In genomic region chr9:93031629-93032431, GRCh38 we compare ENCODE assay signal across 15 cellular contexts. TPM values are rescaled to one million over a fixed set of nuclear protein-coding genes. Genes with fewer than 3 reads are reported as not detected.
A peak's percentile ranks its signal among the peaks of the same experiment; 100 is the strongest.
DNase-seq lines count a peak whose midpoint lies in the region; ATAC-seq and TF ChIP-seq lines count a peak whose summit lies in the region.
"Had no signal": no experiment of that assay in that cellular context is flagged by ENCODE, and none has a peak within 500 bp of the region (broad histone marks: within the 10 kb centered on the region; RNA-seq: fewer than 3 reads in every experiment).

No MANE protein-coding gene starts in this region.

- peaks cover 55% of the 10 kb centered on the region for H3K36me3 Mint-ChIP-seq in CD4-positive, CD25-positive, alpha-beta regulatory T cell
- H3K36me3 Mint-ChIP-seq in activated T-helper 17 cell treated with anti-CD3 and anti-CD28 coated beads, Interleukin-2, amount 50 U/mL, for 72 hours (ENCODE audit: low read depth) = peaks cover 85% of the 10 kb centered on the region

- H3K4me3 ChIP-seq in CD4-positive, CD25-positive, alpha-beta regulatory T cell (ENCODE audit: low read depth, low read length) = no peak overlapping the region
- H3K4me3 ChIP-seq in gastrocnemius medialis = no peak overlapping the region
- H3K4me3 ChIP-seq: right lobe of liver had no signal

- in situ Hi-C loops in gastrocnemius medialis (cut with MboI; ENCODE audit: low sequenced_read_pairs in 4 of 4) = no loop called here

- peak overlapping the region in 2 of 4 donors; percentile 15 to 46 for H3K4me3 Mint-ChIP-seq in CD4-positive, CD25-positive, alpha-beta regulatory T cell
- no peak overlapping the region for H3K4me3 Mint-ChIP-seq in activated T-helper 17 cell treated with anti-CD3 and anti-CD28 coated beads, Interleukin-2, amount 50 U/mL, for 72 hours

- intact Hi-C loops in gastrocnemius medialis (cut with DNase I; ENCODE audit: low total_unique reads) = no loop called here

- no peak for TF ChIP-seq POLR2A in gastrocnemius medialis (IDR thresholded peaks at IDR 0.05)

- peaks cover 72% of the 10 kb centered on the region for H3K36me3 ChIP-seq in CD4-positive, CD25-positive, alpha-beta regulatory T cell (ENCODE audit: control insufficient read depth, insufficient read depth, low read length)
- no peaks in the 10 kb centered on the region for H3K36me3 ChIP-seq in gastrocnemius medialis
- H3K36me3 ChIP-seq: right lobe of liver, WERI-Rb-1 had no signal

- H3K9me3 Mint-ChIP-seq in CD4-positive, CD25-positive, alpha-beta regulatory T cell = peaks cover 0 to 2% (median 0%) of the 10 kb centered on the region in 7 donors
- H3K9me3 Mint-ChIP-seq in activated T-helper 17 cell treated with anti-CD3 and anti-CD28 coated beads, Interleukin-2, amount 50 U/mL, for 72 hours = no peaks in the 10 kb centered on the region

- ATAC-seq in CD4-positive, CD25-positive, alpha-beta regulatory T cell (ENCODE audit: low read depth in 2 of 2) = no peak
- no peak for ATAC-seq in activated T-helper 17 cell treated with anti-CD3 and anti-CD28 coated beads, Interleukin-2, amount 50 U/mL, for 72 hours (replicated peaks)
- ATAC-seq in gastrocnemius medialis (no peak), HG03521 (IDR thresholded peaks at IDR 0.05; ENCODE audit: unreplicated experiment) (no peak), HG03354 (IDR thresholded peaks at IDR 0.05; ENCODE audit: poor library complexity, severe bottlenecking, unreplicated experiment) (no peak)

- no peaks in the 10 kb centered on the region for H3K27me3 Mint-ChIP-seq in CD4-positive, CD25-positive, alpha-beta regulatory T cell
- H3K27me3 Mint-ChIP-seq in activated T-helper 17 cell treated with anti-CD3 and anti-CD28 coated beads, Interleukin-2, amount 50 U/mL, for 72 hours = no peaks in the 10 kb centered on the region

- no peaks in the 10 kb centered on the region for H3K9me3 ChIP-seq in CD4-positive, CD25-positive, alpha-beta regulatory T cell (ENCODE audit: control insufficient read depth in 2 of 2, low read length in 2 of 2)
- no peaks in the 10 kb centered on the region for H3K9me3 ChIP-seq in gastrocnemius medialis
- H3K9me3 ChIP-seq: right lobe of liver had no signal

- peak overlapping the region; percentile 68 to 91 (median 86) for H3K27ac Mint-ChIP-seq in CD4-positive, CD25-positive, alpha-beta regulatory T cell
- peak overlapping the region; percentile 35 for H3K27ac Mint-ChIP-seq in activated T-helper 17 cell treated with anti-CD3 and anti-CD28 coated beads, Interleukin-2, amount 50 U/mL, for 72 hours

- DNase-seq in AG20443 (ENCODE audit: low spot score) = peak; percentile 48
- DNase-seq in CD4-positive, CD25-positive, alpha-beta regulatory T cell = no peak
- DNase-seq in medulla oblongata (ENCODE audit: extremely low spot score) = peak; percentile 68
- no peak for DNase-seq in gastrocnemius medialis
- DNase-seq in DMS114 treated with DMSO at 0.1 percent for 48 hours (lab: John Stamatoyannopoulos, UW; ENCODE audit: unreplicated experiment) = no peak
- DNase-seq: activated effector memory CD4-positive, alpha-beta T cell treated with anti-CD3 and anti-CD28 coated beads, Interleukin-2, amount 50 U/mL, for 16 hours; DMS 273 treated with DMSO at 0.1 percent for 48 hours; KG1; NCI-H2029 treated with DMSO at 0.1 percent for 48 hours; right lobe of liver; SHP77 treated with DMSO at 0.1 percent for 48 hours had no signal

- TF ChIP-seq CTCF in gastrocnemius medialis (IDR thresholded peaks at IDR 0.05 in 4 of 5, conservative IDR thresholded peaks at IDR 0.05 in 1 of 5) = no peak

- H3K27me3 ChIP-seq in CD4-positive, CD25-positive, alpha-beta regulatory T cell (ENCODE audit: control insufficient read depth, insufficient read depth, low read length) = no peaks in the 10 kb centered on the region
- no peaks in the 10 kb centered on the region for H3K27me3 ChIP-seq in gastrocnemius medialis
- H3K27me3 ChIP-seq: right lobe of liver had no signal

- peak overlapping the region; percentile 30 for H3K27ac ChIP-seq in CD4-positive, CD25-positive, alpha-beta regulatory T cell (ENCODE audit: insufficient read depth, low read length, poor library complexity, severe bottlenecking)
- no peak overlapping the region for H3K27ac ChIP-seq in gastrocnemius medialis
- H3K27ac ChIP-seq: right lobe of liver, WERI-Rb-1 had no signal

- H3K4me1 ChIP-seq in CD4-positive, CD25-positive, alpha-beta regulatory T cell (ENCODE audit: control insufficient read depth, insufficient read depth, low read length, poor library complexity, severe bottlenecking) = peaks cover 37% of the 10 kb centered on the region
- H3K4me1 ChIP-seq in gastrocnemius medialis = no peaks in the 10 kb centered on the region
- H3K4me1 ChIP-seq: right lobe of liver had no signal

- H3K4me1 Mint-ChIP-seq in CD4-positive, CD25-positive, alpha-beta regulatory T cell = peaks cover 6 to 83% (median 35%) of the 10 kb centered on the region in 4 donors
- H3K4me1 Mint-ChIP-seq in activated T-helper 17 cell treated with anti-CD3 and anti-CD28 coated beads, Interleukin-2, amount 50 U/mL, for 72 hours = peaks cover 31% of the 10 kb centered on the region

RNA-seq across cellular contexts. Expression of gene SUSD3, which starts 26.7 kb away (rescaled TPM):
- total RNA-seq in CD4-positive, CD25-positive, alpha-beta regulatory T cell = 68.7 TPM
- polyA plus RNA-seq in CD4-positive, CD25-positive, alpha-beta regulatory T cell = 100 to 1,000 TPM; 187 to 229 (median 210) TPM
- total RNA-seq in activated T-helper 17 cell treated with anti-CD3 and anti-CD28 coated beads, Interleukin-2, amount 50 U/mL, for 72 hours = 10 to 100 TPM; 45.4 to 68.4 TPM
- under 1 TPM in 2 of 4 donors, not detected in 2; 0.51 to 0.61 TPM for total RNA-seq in gastrocnemius medialis

Comparison
In these comparisons a context has a peak if more than half of its experiments do, and no peak if none do; other contexts are left out.
1. DNase-seq: peak in AG20443 (single experiment) and medulla oblongata (single experiment); none in CD4-positive, CD25-positive, alpha-beta regulatory T cell (0 of 3), gastrocnemius medialis (0 of 2) and DMS114 treated with DMSO at 0.1 percent for 48 hours (single experiment).
2. RNA of gene SUSD3, which starts 26.7 kb away (total RNA-seq): 68.7 TPM in CD4-positive, CD25-positive, alpha-beta regulatory T cell (single experiment) and 45.4 to 68.4 TPM in activated T-helper 17 cell treated with anti-CD3 and anti-CD28 coated beads, Interleukin-2, amount 50 U/mL, for 72 hours; 0.51 to 0.61 TPM in gastrocnemius medialis; every median in the first group is over 10 times any median in the second.